In the genomic region with DNA sequence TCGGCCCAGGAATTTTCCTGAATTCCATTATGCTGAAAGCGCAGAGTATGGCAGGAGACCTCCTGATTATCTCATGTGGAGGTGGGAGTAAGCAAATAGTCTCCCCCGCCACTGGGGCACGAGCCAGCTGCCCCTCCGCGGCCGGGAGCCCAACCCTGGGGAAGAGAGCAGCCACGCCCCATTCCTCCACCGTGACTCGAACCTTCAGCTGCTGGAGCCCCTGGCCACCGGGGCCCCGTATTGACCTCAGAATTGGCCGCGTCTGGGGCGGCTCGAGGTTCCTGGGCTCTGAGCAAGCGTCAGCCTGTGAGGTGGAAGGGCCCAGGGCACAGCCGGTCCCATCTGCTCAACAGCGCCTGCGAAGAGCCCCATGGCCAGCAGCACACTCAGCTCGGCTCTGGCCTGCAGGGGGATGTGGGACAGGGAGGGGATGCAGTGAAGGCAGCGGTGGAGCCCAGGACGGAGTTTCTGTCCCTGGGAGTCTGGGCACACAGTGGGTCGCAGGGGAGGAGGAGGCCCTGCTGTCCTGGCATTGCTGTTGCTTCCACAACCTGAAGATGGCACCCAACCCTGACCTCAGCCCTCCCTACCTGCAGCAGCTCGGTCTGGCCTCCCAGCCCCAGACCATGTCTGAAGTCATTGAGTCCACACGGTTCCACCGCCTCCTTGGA, we compare ENCODE assay signal across 8 cellular contexts.
A peak's percentile ranks its signal among the peaks of the same experiment; 100 is the strongest.
DNase-seq lines count a peak whose midpoint lies in the region; ATAC-seq and TF ChIP-seq lines count a peak whose summit lies in the region.

No MANE protein-coding gene starts in this region.

- no peaks in the 10 kb centered on the region for H3K27me3 Mint-ChIP-seq in Calu3 (ENCODE audit: unreplicated experiment)

- BruUV-seq in Calu3 (replicated peaks; lab: Mats Ljungman, UMichigan): no TSS peak

- no peak overlapping the region for H2AFZ ChIP-seq in OCI-LY1 (ENCODE audit: low read length)

- H3K9me3 Mint-ChIP-seq in Calu3 (ENCODE audit: low read depth, unreplicated experiment): no peaks in the 10 kb centered on the region

- no peaks in the 10 kb centered on the region for H3F3A ChIP-seq in OCI-LY1 (ENCODE audit: insufficient read depth, low read length)

- intact Hi-C loops in Calu3 (cut with micrococcal nuclease; ENCODE audit: unreplicated experiment): loop anchor here (2.0 to 10.0 kb wide), 4 partner anchors 97 to 393 kb away; a partner anchor contains a TSS
- intact Hi-C loops in testis (cut with DNase I; ENCODE audit: low total_unique reads): loop anchor here (2.0 kb wide), 1 partner anchor 393 kb away; no protein-coding TSS in a partner anchor

- H3K36me3 ChIP-seq in OCI-LY1 (ENCODE audit: insufficient read depth, low read length): no peaks in the 10 kb centered on the region
- H3K36me3 ChIP-seq in testis (ENCODE audit: low read depth, missing control alignments): no peaks in the 10 kb centered on the region

- H3K79me2 ChIP-seq in OCI-LY1 (ENCODE audit: insufficient read depth, low read length): no peaks in the 10 kb centered on the region

- TF ChIP-seq CTCF in Calu3 (IDR thresholded peaks at IDR 0.05; ENCODE audit: unreplicated experiment) (peak; percentile 34), OCI-LY1 (IDR thresholded peaks at IDR 0.05; ENCODE audit: low read length) (peak; percentile 85), choroid plexus epithelial cell (conservative IDR thresholded peaks at IDR 0.05; ENCODE audit: low read depth, low read length) (peak; percentile 55), testis (IDR thresholded peaks at IDR 0.05) (peak; percentile 13 to 38 (median 32))

- no peak for TF ChIP-seq POLR2A in testis (IDR thresholded peaks at IDR 0.05)

- H3K36me3 Mint-ChIP-seq in Calu3 (ENCODE audit: insufficient read depth, unreplicated experiment): peaks cover 17% of the 10 kb centered on the region

- ATAC-seq in GM21423 (IDR thresholded peaks at IDR 0.05; ENCODE audit: unreplicated experiment) (peak; percentile 58), left lobe of liver (peak; percentile 73)

- H3K27ac ChIP-seq in OCI-LY1 (ENCODE audit: low read depth, low read length, poor library complexity, severe bottlenecking) (no peak overlapping the region), testis (no peak overlapping the region)

- H3K9me2 ChIP-seq in OCI-LY1 (ENCODE audit: low read depth, low read length): no peaks in the 10 kb centered on the region

- peaks cover 41% of the 10 kb centered on the region for H3K4me1 Mint-ChIP-seq in Calu3 (ENCODE audit: low read depth, unreplicated experiment)

- H3K27me3 ChIP-seq in OCI-LY1 (ENCODE audit: insufficient read depth, low read length) (no peaks in the 10 kb centered on the region), testis (no peaks in the 10 kb centered on the region)

- H4K20me1 ChIP-seq in OCI-LY1 (ENCODE audit: insufficient read depth, low read length): no peaks in the 10 kb centered on the region

- H3K9ac ChIP-seq in OCI-LY1 (ENCODE audit: low read length): peak overlapping the region; percentile 19; the same call in 1 of the 2 replicates

- DNase-seq in Calu3 (peak; percentile 70), choroid plexus epithelial cell (ENCODE audit: low read depth) (peak; percentile 78), left lobe of liver (ENCODE audit: low spot score) (no peak), testis (peak; percentile 66), NCI-H446 (lab: John Stamatoyannopoulos, UW) (no peak), globus pallidus (ENCODE audit: low spot score) (no peak)

- WGBS in testis, 2 donors: 11 to 16% methylated on average over 4 to 27 of the region's 27 CpGs

- H3K4me3 Mint-ChIP-seq in Calu3 (ENCODE audit: low read depth, unreplicated experiment): peak overlapping the region; percentile 69

- H3K4me1 ChIP-seq in OCI-LY1 (ENCODE audit: insufficient read depth, low read length, severe bottlenecking) (peaks cover 30% of the 10 kb centered on the region), testis (peaks cover 15% of the 10 kb centered on the region)

- CTCF ChIA-PET in Calu3 (lab: Charles Lee): interaction anchor here (0.6 to 3.0 kb wide), 10 partner anchors 40 to 402 kb away, joined by 3 to 25 read pairs (median 4); no protein-coding TSS in a partner anchor

- H3K4me2 ChIP-seq in OCI-LY1 (ENCODE audit: low read length): peak overlapping the region; percentile 63

- peak overlapping the region; percentile 84 for H3K27ac Mint-ChIP-seq in Calu3 (ENCODE audit: unreplicated experiment)

- no peaks in the 10 kb centered on the region for H3K9me3 ChIP-seq in OCI-LY1 (ENCODE audit: low read length)
- H3K9me3 ChIP-seq in testis: no peaks in the 10 kb centered on the region

- H3K4me3 ChIP-seq in OCI-LY1 (ENCODE audit: low read depth, low read length, poor library complexity, severe bottlenecking): peak overlapping the region; percentile 39
- H3K4me3 ChIP-seq in choroid plexus epithelial cell (ENCODE audit: low read depth, low read length): peak overlapping the region; percentile 18
- peak overlapping the region; percentile 18 to 38 for H3K4me3 ChIP-seq in testis

Comparison
In these comparisons a context has a peak if more than half of its experiments do, and no peak if none do; other contexts are left out.
1. DNase-seq: peak in Calu3 (single experiment), choroid plexus epithelial cell (single experiment) and testis (single experiment); none in left lobe of liver (single experiment), NCI-H446 (0 of 2) and globus pallidus (single experiment).
2. CTCF ChIP-seq: peak in every context shown above with its lines; median percentile 85 in OCI-LY1; 55 in choroid plexus epithelial cell; 34 in Calu3; 32 in testis.
3. Peak in every context shown above with its lines, with median percentiles within 50 percentile points of each other: H3K4me3 ChIP-seq.